ENCODE assay signal across 9 cellular contexts in genomic region chr9:107750741-107751521, GRCh38.
DNase-seq lines count a peak whose midpoint lies in the region; ATAC-seq and TF ChIP-seq lines count a peak whose summit lies in the region.
"Had no signal": no experiment of that assay in that cellular context is flagged by ENCODE, and none has a peak within 500 bp of the region (broad histone marks: within the 10 kb centered on the region; RNA-seq: fewer than 3 reads in every experiment).

No MANE protein-coding gene starts in this region.

- no peaks in the 10 kb centered on the region for H3K9me3 Mint-ChIP-seq in dendritic cell treated with granulocyte-macrophage colony-stimulating factor and Interleukin-4, amounts not matched to agents 40 ng/mL and 50 ng/mL, for 4 days

- DNase-seq in AG09309 (ENCODE audit: low read depth) (peak; percentile 98), NCI-H2196 (lab: John Stamatoyannopoulos, UW; ENCODE audit: unreplicated experiment) (peak; percentile 70), midbrain (lab: John Stamatoyannopoulos, UW) (peak; percentile 86), GF-D8 (lab: John Stamatoyannopoulos, UW) (no peak)
- no peak for DNase-seq in stimulated activated CD4-positive, alpha-beta T cell treated with anti-CD3 and anti-CD28 coated beads, Interleukin-12 subunit alpha, Interleukin-12 subunit beta, amount 100 ng/mL, for 4 hours

- intact Hi-C loops in dendritic cell treated with granulocyte-macrophage colony-stimulating factor and Interleukin-4, amounts not matched to agents 40 ng/mL and 50 ng/mL, for 4 days (cut with micrococcal nuclease), result no loop called here

- no peaks in the 10 kb centered on the region for H3K36me3 Mint-ChIP-seq in dendritic cell treated with granulocyte-macrophage colony-stimulating factor and Interleukin-4, amounts not matched to agents 40 ng/mL and 50 ng/mL, for 4 days (ENCODE audit: low read depth)
- H3K36me3 Mint-ChIP-seq: activated naive CD8-positive, alpha-beta T cell had no signal

- peak overlapping the region; percentile 86 for H3K27ac Mint-ChIP-seq in dendritic cell treated with granulocyte-macrophage colony-stimulating factor and Interleukin-4, amounts not matched to agents 40 ng/mL and 50 ng/mL, for 4 days
- H3K27ac Mint-ChIP-seq: activated naive CD8-positive, alpha-beta T cell had no signal

- H3K4me1 Mint-ChIP-seq in dendritic cell treated with granulocyte-macrophage colony-stimulating factor and Interleukin-4, amounts not matched to agents 40 ng/mL and 50 ng/mL, for 4 days (ENCODE audit: low read depth), result peaks cover 66% of the 10 kb centered on the region

- no peak overlapping the region for H3K4me3 Mint-ChIP-seq in dendritic cell treated with granulocyte-macrophage colony-stimulating factor and Interleukin-4, amounts not matched to agents 40 ng/mL and 50 ng/mL, for 4 days
- H3K4me3 Mint-ChIP-seq: activated naive CD8-positive, alpha-beta T cell had no signal

- no peaks in the 10 kb centered on the region for H3K27me3 Mint-ChIP-seq in dendritic cell treated with granulocyte-macrophage colony-stimulating factor and Interleukin-4, amounts not matched to agents 40 ng/mL and 50 ng/mL, for 4 days
- H3K27me3 Mint-ChIP-seq: activated naive CD8-positive, alpha-beta T cell had no signal

- ATAC-seq in GM18511 (IDR thresholded peaks at IDR 0.05; ENCODE audit: unreplicated experiment), result no peak
- ATAC-seq in GM21825 (IDR thresholded peaks at IDR 0.05; ENCODE audit: unreplicated experiment), result no peak

- TF ChIP-seq CTCF in AG09309 (IDR thresholded peaks at IDR 0.05; ENCODE audit: control insufficient read depth, insufficient read depth, low read depth, low read length, missing control alignments), result no peak

- H3K4me3 ChIP-seq in AG09309 (ENCODE audit: control insufficient read depth, low read depth, low read length), result no peak overlapping the region

Comparison
In these comparisons a context has a peak if more than half of its experiments do, and no peak if none do; other contexts are left out.
1. DNase-seq: peak in AG09309 (single experiment), NCI-H2196 (single experiment) and midbrain (single experiment); none in GF-D8 (single experiment) and stimulated activated CD4-positive, alpha-beta T cell treated with anti-CD3 and anti-CD28 coated beads, Interleukin-12 subunit alpha, Interleukin-12 subunit beta, amount 100 ng/mL, for 4 hours (single experiment).